In the genomic region with DNA sequence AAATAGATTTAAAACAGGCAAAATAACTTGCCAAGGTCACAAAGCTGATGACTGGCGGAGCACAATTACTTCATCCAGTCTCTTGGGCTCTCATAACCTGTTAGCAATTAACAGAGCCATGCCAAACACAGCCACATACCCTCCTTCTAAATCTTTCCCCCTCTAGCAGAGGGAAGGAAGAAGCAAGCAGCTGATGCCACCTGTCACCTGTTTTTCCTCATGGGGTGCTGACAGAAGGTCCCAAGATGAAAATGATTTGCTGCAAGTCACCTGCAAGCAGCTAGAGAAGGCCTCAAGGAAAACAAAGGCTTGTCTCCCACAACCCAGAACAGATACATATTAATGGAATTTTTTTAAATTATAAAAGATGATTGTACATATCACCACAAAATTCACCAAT, we compare ENCODE assay signal across 23 cellular contexts.
"Had no signal": no experiment of that assay in that cellular context is flagged by ENCODE, and none has a peak within 500 bp of the region (broad histone marks: within the 10 kb centered on the region; RNA-seq: fewer than 3 reads in every experiment).

No MANE protein-coding gene starts in this region.

- H3K4me1 Mint-ChIP-seq: neural progenitor cell; stimulated activated effector memory CD8-positive, alpha-beta T cell treated with anti-CD3 and anti-CD28 coated beads, Interleukin-12 subunit alpha, Interleukin-12 subunit beta, amount 100 ng/mL, for 72 hours; stimulated activated naive B cell treated with anti-CD40 and anti-IgM and Interleukin-4, amounts not matched to agents 10 μg/mL and 1 μg/mL and 100 μg/mL, for 72 hours had no signal

- H3K27ac Mint-ChIP-seq: nephron; neural progenitor cell; progenitor cell of endocrine pancreas; stimulated activated effector memory CD8-positive, alpha-beta T cell treated with anti-CD3 and anti-CD28 coated beads, Interleukin-12 subunit alpha, Interleukin-12 subunit beta, amount 100 ng/mL, for 72 hours; stimulated activated naive B cell treated with anti-CD40 and anti-IgM and Interleukin-4, amounts not matched to agents 10 μg/mL and 1 μg/mL and 100 μg/mL, for 72 hours; stimulated activated naive CD8-positive, alpha-beta T cell treated with anti-CD3 and anti-CD28 coated beads, Interleukin-15, Interleukin-2, amounts not matched to agents 100 ng/mL and 50 ng/mL, for 24 hours had no signal

- H3K9me3 Mint-ChIP-seq: nephron; stimulated activated naive CD8-positive, alpha-beta T cell treated with anti-CD3 and anti-CD28 coated beads, Interleukin-15, Interleukin-2, amounts not matched to agents 100 ng/mL and 50 ng/mL, for 24 hours had no signal

- H3K36me3 Mint-ChIP-seq: neural progenitor cell; stimulated activated effector memory CD8-positive, alpha-beta T cell treated with anti-CD3 and anti-CD28 coated beads, Interleukin-12 subunit alpha, Interleukin-12 subunit beta, amount 100 ng/mL, for 72 hours; stimulated activated naive B cell treated with anti-CD40 and anti-IgM and Interleukin-4, amounts not matched to agents 10 μg/mL and 1 μg/mL and 100 μg/mL, for 72 hours had no signal

- H3K4me3 Mint-ChIP-seq: nephron; neural progenitor cell; stimulated activated effector memory CD8-positive, alpha-beta T cell treated with anti-CD3 and anti-CD28 coated beads, Interleukin-12 subunit alpha, Interleukin-12 subunit beta, amount 100 ng/mL, for 72 hours; stimulated activated naive B cell treated with anti-CD40 and anti-IgM and Interleukin-4, amounts not matched to agents 10 μg/mL and 1 μg/mL and 100 μg/mL, for 72 hours; stimulated activated naive CD8-positive, alpha-beta T cell treated with anti-CD3 and anti-CD28 coated beads, Interleukin-15, Interleukin-2, amounts not matched to agents 100 ng/mL and 50 ng/mL, for 24 hours had no signal

- H3K27me3 Mint-ChIP-seq: progenitor cell of endocrine pancreas; stimulated activated naive B cell treated with anti-CD40 and anti-IgM and Interleukin-4, amounts not matched to agents 10 μg/mL and 1 μg/mL and 100 μg/mL, for 72 hours had no signal

- ATAC-seq: psoas muscle; right cardiac atrium; right lobe of liver; stimulated activated effector memory CD8-positive, alpha-beta T cell treated with anti-CD3 and anti-CD28 coated beads, Interleukin-12 subunit alpha, Interleukin-12 subunit beta, amount 100 ng/mL, for 72 hours; stimulated activated naive B cell treated with anti-CD40 and anti-IgM and Interleukin-4, amounts not matched to agents 10 μg/mL and 1 μg/mL and 100 μg/mL, for 72 hours had no signal

- DNase-seq: occipital lobe; ovary; posterior cingulate gyrus; psoas muscle; right cardiac atrium; right lobe of liver; sigmoid colon; small intestine; stimulated activated CD4-positive, alpha-beta T cell treated with anti-CD3 and anti-CD28 coated beads, Interleukin-15, amount 100 ng/mL, for 24 hours; stimulated activated CD4-positive, alpha-beta T cell treated with anti-CD3 and anti-CD28 coated beads, Interleukin-2, amount 100 ng/mL, for 24 hours; stimulated activated CD4-positive, alpha-beta T cell treated with anti-CD3 and anti-CD28 coated beads, Interleukin-2, amount 100 ng/mL, for 48 hours; stimulated activated CD4-positive, alpha-beta T cell treated with anti-CD3 and anti-CD28 coated beads, Interleukin-4, amount 100 ng/mL, for 24 hours; stimulated activated naive B cell treated with anti-CD40 and anti-IgM and Interleukin-4, amounts not matched to agents 10 μg/mL and 1 μg/mL and 100 μg/mL, for 72 hours; stimulated activated naive CD4-positive, alpha-beta T cell treated with Interleukin-2 at 50 U/mL for 16 hours; stomach; thyroid gland; trophoblast cell; upper lobe of left lung had no signal
